In genomic region chr11:107576497-107577086, GRCh38 we compare ENCODE assay signal across 8 cellular contexts. TPM values are rescaled to one million over a fixed set of nuclear protein-coding genes. Genes with fewer than 3 reads are reported as not detected.
DNase-seq lines count a peak whose midpoint lies in the region; ATAC-seq, FAIRE-seq and TF ChIP-seq lines count a peak whose summit lies in the region.

No MANE protein-coding gene starts in this region.

- H4K8ac ChIP-seq in trophoblast cell (ENCODE audit: low read depth, low read length), result no peak overlapping the region

- H3K36me3 ChIP-seq in fibroblast of lung (ENCODE audit: control insufficient read depth, insufficient read depth, low read length) (no peaks in the 10 kb centered on the region), trophoblast cell (ENCODE audit: control insufficient read depth in 1 of 2, insufficient read depth in 2 of 2, low read length in 2 of 2) (no peaks in the 10 kb centered on the region)

- no peak overlapping the region for H3K4ac ChIP-seq in trophoblast cell (ENCODE audit: low read depth, low read length)

- WGBS in trophoblast cell (ENCODE audit: extremely low coverage, insufficient coverage, insufficient read length), result no CpG with 5 or more reads among the region's 1 CpG

- H3K79me1 ChIP-seq in trophoblast cell (ENCODE audit: low read length), result no peaks in the 10 kb centered on the region

- H2BK5ac ChIP-seq in trophoblast cell (ENCODE audit: low read depth, low read length, poor library complexity), result no peak overlapping the region

- H3K23ac ChIP-seq in trophoblast cell (ENCODE audit: low read length), result no peak overlapping the region

- H3K4me2 ChIP-seq in fibroblast of lung (ENCODE audit: extremely low read depth, insufficient read depth, low read length), result no peak overlapping the region
- H3K4me2 ChIP-seq in trophoblast cell (ENCODE audit: low read length), result peak overlapping the region; percentile 39

- DNase-seq in AML-193 (lab: John Stamatoyannopoulos, UW), result peak; percentile 31 to 50
- DNase-seq in GM12892 (ENCODE audit: insufficient read length), result no peak
- DNase-seq in NCI-H146 (lab: John Stamatoyannopoulos, UW), result peak; percentile 32
- DNase-seq in activated CD4-positive, alpha-beta T cell treated with anti-CD3 and anti-CD28 coated beads, Interleukin-2, amount 50 U/mL, for 48 hours, result peak; percentile 62 to 72
- DNase-seq in fibroblast of lung (ENCODE audit: low read depth in 2 of 2), result peak; percentile 23 to 65
- peak; percentile 37 to 86 for DNase-seq in trophoblast cell

- no peak overlapping the region for H4K12ac ChIP-seq in trophoblast cell (ENCODE audit: low read depth, low read length)

- peak; percentile 88 for FAIRE-seq in GM12892 (lab: Jason Lieb, UNC)

- peak; percentile 74 to 75 for TF ChIP-seq CTCF in fibroblast of lung (conservative IDR thresholded peaks at IDR 0.05 in 1 of 2, IDR thresholded peaks at IDR 0.05 in 1 of 2; ENCODE audit: low read depth in 1 of 2, low read length in 2 of 2)

- no peaks in the 10 kb centered on the region for H3K27me3 ChIP-seq in fibroblast of lung (ENCODE audit: control insufficient read depth, insufficient read depth, low read length)
- H3K27me3 ChIP-seq in trophoblast cell (ENCODE audit: insufficient read depth, low read length), result no peaks in the 10 kb centered on the region

- no peak overlapping the region for H3K18ac ChIP-seq in trophoblast cell (ENCODE audit: low read length)

- TF ChIP-seq POLR2A in GM12892 (IDR thresholded peaks at IDR 0.05; ENCODE audit: low read depth, low read length) (no peak), GM18505 (IDR thresholded peaks at IDR 0.05; ENCODE audit: borderline replicate concordance, extremely low read depth, insufficient read depth, insufficient read length) (no peak)

- H3K9me3 ChIP-seq in fibroblast of lung (ENCODE audit: control insufficient read depth, insufficient read depth, low read depth, low read length), result no peaks in the 10 kb centered on the region
- no peaks in the 10 kb centered on the region for H3K9me3 ChIP-seq in trophoblast cell (ENCODE audit: insufficient read depth, low read depth, low read length)

- H2AK5ac ChIP-seq in trophoblast cell (ENCODE audit: low read length), result no peak overlapping the region

- H3K14ac ChIP-seq in trophoblast cell (ENCODE audit: low read length), result no peak overlapping the region

- H3K4me1 ChIP-seq in fibroblast of lung (ENCODE audit: control insufficient read depth, extremely low read depth, insufficient read depth, low read length) (no peaks in the 10 kb centered on the region), trophoblast cell (ENCODE audit: control insufficient read depth in 1 of 2, insufficient read depth in 2 of 2, low read length in 2 of 2) (peaks cover 2 to 7% of the 10 kb centered on the region in 2 experiments)

- H2AFZ ChIP-seq in fibroblast of lung (ENCODE audit: low read length) (no peak overlapping the region), trophoblast cell (ENCODE audit: insufficient read depth, low read length, poor library complexity) (no peak overlapping the region)

- H3K27ac ChIP-seq in fibroblast of lung (ENCODE audit: insufficient read depth, low read length) (no peak overlapping the region), trophoblast cell (ENCODE audit: low read depth, low read length) (peak overlapping the region; percentile 67)

- H3K9ac ChIP-seq in fibroblast of lung (ENCODE audit: insufficient read depth, low read length) (no peak overlapping the region), trophoblast cell (ENCODE audit: low read length) (no peak overlapping the region)

- ATAC-seq in GM18505 (IDR thresholded peaks at IDR 0.05; ENCODE audit: unreplicated experiment) (no peak), HG02678 (IDR thresholded peaks at IDR 0.05; ENCODE audit: unreplicated experiment) (no peak)

- H2BK12ac ChIP-seq in trophoblast cell (ENCODE audit: low read length), result no peak overlapping the region

- H2BK120ac ChIP-seq in trophoblast cell (ENCODE audit: insufficient read depth, low read length, poor library complexity), result no peak overlapping the region

- H4K91ac ChIP-seq in trophoblast cell (ENCODE audit: low read depth, low read length), result no peak overlapping the region

- H3K79me2 ChIP-seq in fibroblast of lung (ENCODE audit: control insufficient read depth, insufficient read depth, low read length) (no peaks in the 10 kb centered on the region), trophoblast cell (ENCODE audit: control insufficient read depth, insufficient read depth, low read length, poor library complexity) (no peaks in the 10 kb centered on the region)

- H3K4me3 ChIP-seq in fibroblast of lung (replicated peaks in 1 of 4; ENCODE audit: control extremely low read depth in 1 of 4, insufficient read depth in 1 of 4, low read depth in 3 of 4, low read length in 4 of 4) (no peak overlapping the region), trophoblast cell (ENCODE audit: low read depth, low read length) (no peak overlapping the region)

- no peaks in the 10 kb centered on the region for H4K20me1 ChIP-seq in fibroblast of lung (ENCODE audit: control insufficient read depth, extremely low read depth, insufficient read depth, low read length)

RNA-seq across cellular contexts. Expression of gene ALKBH8, which starts 11.1 kb away (rescaled TPM):
- 6.9 TPM for polyA plus RNA-seq in GM12892 (2012; ENCODE audit: missing spikeins)
- 8.0 and 11.7 TPM in 2 replicates for total RNA-seq in fibroblast of lung
- polyA plus RNA-seq in fibroblast of lung, result 8.3 and 8.6 TPM in 2 replicates
- polyA plus RNA-seq in fibroblast of lung (2012), result 5.9 and 6.0 TPM in 2 replicates
- polyA minus RNA-seq in fibroblast of lung (ENCODE audit: low replicate concordance), result 0.90 and 2.6 TPM in 2 replicates
- 2.9 and 3.2 TPM in 2 replicates for polyA plus RNA-seq in trophoblast cell (2013)

RNA-seq across cellular contexts. Expression of gene ELMOD1, which starts 14.4 kb away (rescaled TPM):
- polyA plus RNA-seq in GM12892 (2012; ENCODE audit: missing spikeins), result not detected
- total RNA-seq in fibroblast of lung, result under 0.01 and 0.17 TPM in 2 replicates
- polyA plus RNA-seq in fibroblast of lung, result 0.79 and 0.91 TPM in 2 replicates
- polyA plus RNA-seq in fibroblast of lung (2012), result 0.51 and 0.54 TPM in 2 replicates
- polyA minus RNA-seq in fibroblast of lung (ENCODE audit: low replicate concordance), result not detected in 2 replicates
- 0.78 and 0.79 TPM in 2 replicates for polyA plus RNA-seq in trophoblast cell (2013)
